Comparison of ENCODE assay signal across 18 cellular contexts in genomic region chr4:99208719-99209075, GRCh38.
DNase-seq lines count a peak whose midpoint lies in the region; ATAC-seq lines count a peak whose summit lies in the region.
"Had no signal": no experiment of that assay in that cellular context is flagged by ENCODE, and none has a peak within 500 bp of the region (broad histone marks: within the 10 kb centered on the region; RNA-seq: fewer than 3 reads in every experiment).

No MANE protein-coding gene starts in this region.

- H3K9ac ChIP-seq in subcutaneous abdominal adipose tissue (ENCODE audit: low read length in 5 of 5): no peak overlapping the region

- H3K27ac ChIP-seq in subcutaneous abdominal adipose tissue (ENCODE audit: low read depth, low read length): peak overlapping the region; percentile 55

- H3K4me1 ChIP-seq in subcutaneous abdominal adipose tissue (ENCODE audit: control insufficient read depth in 5 of 5, insufficient read depth in 5 of 5, low read length in 5 of 5): peaks cover 0 to 25% (median 10%) of the 10 kb centered on the region in 5 donors
- H3K4me1 ChIP-seq: BE2C had no signal

- H3K9me3 ChIP-seq in subcutaneous abdominal adipose tissue (ENCODE audit: control insufficient read depth in 5 of 5, low read length in 5 of 5): no peaks in the 10 kb centered on the region
- H3K9me3 ChIP-seq: BE2C had no signal

- no peak overlapping the region for H3K4me3 ChIP-seq in subcutaneous abdominal adipose tissue (ENCODE audit: low read depth in 1 of 5, low read length in 5 of 5)
- H3K4me3 ChIP-seq: K562 had no signal

- no peaks in the 10 kb centered on the region for H3K27me3 ChIP-seq in subcutaneous abdominal adipose tissue (ENCODE audit: control insufficient read depth in 5 of 5, insufficient read depth in 4 of 5, low read length in 5 of 5)

- H3K36me3 ChIP-seq in subcutaneous abdominal adipose tissue (ENCODE audit: control insufficient read depth in 5 of 5, insufficient read depth in 5 of 5, low read length in 5 of 5): no peaks in the 10 kb centered on the region
- H3K36me3 ChIP-seq: BE2C had no signal

- peak; percentile 0 for DNase-seq in NCI-H2171 treated with DMSO at 0.1 percent for 48 hours (lab: John Stamatoyannopoulos, UW)
- DNase-seq in NCI-H2171 (lab: John Stamatoyannopoulos, UW): no peak
- DNase-seq in left kidney (ENCODE audit: low read depth, low spot score): peak; percentile 42
- no peak for DNase-seq in activated CD8-positive, alpha-beta memory T cell treated with anti-CD3 and anti-CD28 coated beads for 24 hours
- DNase-seq: 8988T; BE2C; Calu3; CD4-positive, alpha-beta T cell; DMS53; HCEC 1CT; NCI-H1417; NCI-H187 treated with DMSO at 0.1 percent for 48 hours; NCI-H510A treated with DMSO at 0.1 percent for 48 hours had no signal

- no peak for ATAC-seq in activated CD4-positive, CD25-positive, alpha-beta regulatory T cell treated with anti-CD3 and anti-CD28 coated beads, Interleukin-2, amount 50 U/mL, for 24 hours
- no peak for ATAC-seq in GM18909 (IDR thresholded peaks at IDR 0.05; ENCODE audit: poor library complexity, unreplicated experiment)
- ATAC-seq in HG03469 (IDR thresholded peaks at IDR 0.05; ENCODE audit: unreplicated experiment): no peak
- ATAC-seq: K562 had no signal

Comparison
In these comparisons a context has a peak if more than half of its experiments do, and no peak if none do; other contexts are left out.
1. DNase-seq: peak in NCI-H2171 treated with DMSO at 0.1 percent for 48 hours (single experiment) and left kidney (single experiment); none in NCI-H2171 (single experiment) and activated CD8-positive, alpha-beta memory T cell treated with anti-CD3 and anti-CD28 coated beads for 24 hours (single experiment).